Comparison of ENCODE assay signal across 8 cellular contexts in the genomic region with DNA sequence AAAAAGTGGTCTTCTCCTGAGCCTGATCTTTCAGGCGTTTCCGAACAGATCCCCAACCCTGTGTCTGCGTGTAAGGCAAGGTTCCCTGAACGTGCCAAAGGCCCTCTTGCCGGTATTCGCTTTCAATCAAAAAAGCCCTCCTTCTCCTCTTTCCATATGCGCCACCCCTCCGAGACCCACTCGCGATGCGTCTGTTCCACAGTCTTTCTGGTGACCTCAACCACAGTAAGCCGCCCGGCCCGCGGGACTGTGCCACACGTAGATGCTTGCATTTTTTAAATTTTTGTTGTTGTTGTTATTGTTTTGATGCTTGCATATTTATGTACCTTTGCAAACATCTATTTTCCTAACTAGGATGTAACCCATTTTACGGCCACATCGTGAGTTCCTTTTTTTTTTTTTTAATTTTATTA. TPM values are rescaled to one million over a fixed set of nuclear protein-coding genes. Genes with fewer than 3 reads are reported as not detected.
A peak's percentile ranks its signal among the peaks of the same experiment; 100 is the strongest.
DNase-seq lines count a peak whose midpoint lies in the region; ATAC-seq and TF ChIP-seq lines count a peak whose summit lies in the region.

No MANE protein-coding gene starts in this region.

- WGBS in suprapubic skin, result 2% methylated on average over 18 of the region's 18 CpGs

- no peak for TF ChIP-seq EP300 in suprapubic skin (IDR thresholded peaks at IDR 0.05)

- H3K4me3 ChIP-seq in iPS-20b (ENCODE audit: low read length) (peak overlapping the region; percentile 83), suprapubic skin (peak overlapping the region; percentile 87)

- no peak for TF ChIP-seq POLR2A in suprapubic skin (IDR thresholded peaks at IDR 0.05)

- DNase-seq in T-helper 1 cell (no peak), suprapubic skin (ENCODE audit: low spot score in 2 of 2) (no peak), NCI-H146 treated with DMSO at 0.1 percent for 48 hours (lab: John Stamatoyannopoulos, UW; ENCODE audit: unreplicated experiment) (no peak), SIG-M5 (lab: John Stamatoyannopoulos, UW) (no peak), NCI-H1417 treated with DMSO at 0.1 percent for 48 hours (lab: John Stamatoyannopoulos, UW) (no peak)
- DNase-seq in activated naive CD8-positive, alpha-beta T cell treated with anti-CD3 and anti-CD28 coated beads, Interleukin-2, amount 10 ng/mL, durations not matched to agents 7 days and 5 days, result no peak

- H3K4me1 ChIP-seq in iPS-20b (ENCODE audit: insufficient read depth, low read length) (peaks cover 4% of the 10 kb centered on the region; the same call in 1 of the 2 replicates), suprapubic skin (peaks cover 20% of the 10 kb centered on the region)

- H3K4me1 Mint-ChIP-seq in T-helper 1 cell treated with Interleukin-12 subunit alpha and Interleukin-12 subunit beta and Interleukin-4 antibody, amounts not matched to agents 30 μg/mL and 1 μg/mL, for 36 hours (ENCODE audit: low read depth), result peaks cover 21% of the 10 kb centered on the region
- peaks cover 17% of the 10 kb centered on the region for H3K4me1 Mint-ChIP-seq in activated naive CD8-positive, alpha-beta T cell treated with anti-CD3 and anti-CD28 coated beads, Interleukin-2, amount 10 ng/mL, durations not matched to agents 7 days and 5 days

- peaks cover 4% of the 10 kb centered on the region for H3K36me3 Mint-ChIP-seq in T-helper 1 cell treated with Interleukin-12 subunit alpha and Interleukin-12 subunit beta and Interleukin-4 antibody, amounts not matched to agents 30 μg/mL and 1 μg/mL, for 36 hours (ENCODE audit: low read depth)
- peaks cover 5% of the 10 kb centered on the region for H3K36me3 Mint-ChIP-seq in activated naive CD8-positive, alpha-beta T cell treated with anti-CD3 and anti-CD28 coated beads, Interleukin-2, amount 10 ng/mL, durations not matched to agents 7 days and 5 days

- no peak for TF ChIP-seq CTCF in suprapubic skin (IDR thresholded peaks at IDR 0.05)

- peak overlapping the region; percentile 84; the same call in 1 of the 2 replicates for H3K9ac ChIP-seq in iPS-20b (ENCODE audit: low read depth, low read length)

- H3K9me3 ChIP-seq in iPS-20b (ENCODE audit: insufficient read depth, low read depth, low read length) (no peaks in the 10 kb centered on the region), suprapubic skin (no peaks in the 10 kb centered on the region)

- POLR2A ChIA-PET in activated naive CD8-positive, alpha-beta T cell treated with anti-CD3 and anti-CD28 coated beads, Interleukin-2, amount 10 ng/mL, durations not matched to agents 7 days and 5 days (lab: Charles Lee), result interaction anchor here (1.0 to 3.7 kb wide), 3 partner anchors 30 to 209 kb away, joined by 3 to 63 read pairs (median 6); a partner anchor contains a TSS

- H3K27ac Mint-ChIP-seq in T-helper 1 cell treated with Interleukin-12 subunit alpha and Interleukin-12 subunit beta and Interleukin-4 antibody, amounts not matched to agents 30 μg/mL and 1 μg/mL, for 36 hours, result peak overlapping the region; percentile 95
- H3K27ac Mint-ChIP-seq in activated naive CD8-positive, alpha-beta T cell treated with anti-CD3 and anti-CD28 coated beads, Interleukin-2, amount 10 ng/mL, durations not matched to agents 7 days and 5 days, result peak overlapping the region; percentile 99

- no peaks in the 10 kb centered on the region for H3K36me3 ChIP-seq in iPS-20b (ENCODE audit: insufficient read depth, low read depth, low read length)
- H3K36me3 ChIP-seq in suprapubic skin, result no peaks in the 10 kb centered on the region

- ATAC-seq in activated naive CD8-positive, alpha-beta T cell treated with anti-CD3 and anti-CD28 coated beads, Interleukin-2, amount 10 ng/mL, durations not matched to agents 7 days and 5 days (ENCODE audit: low read depth), result no peak

- H3K4me3 Mint-ChIP-seq in T-helper 1 cell treated with Interleukin-12 subunit alpha and Interleukin-12 subunit beta and Interleukin-4 antibody, amounts not matched to agents 30 μg/mL and 1 μg/mL, for 36 hours, result peak overlapping the region; percentile 87
- H3K4me3 Mint-ChIP-seq in activated naive CD8-positive, alpha-beta T cell treated with anti-CD3 and anti-CD28 coated beads, Interleukin-2, amount 10 ng/mL, durations not matched to agents 7 days and 5 days, result peak overlapping the region; percentile 96

- no peaks in the 10 kb centered on the region for H3K27me3 Mint-ChIP-seq in T-helper 1 cell treated with Interleukin-12 subunit alpha and Interleukin-12 subunit beta and Interleukin-4 antibody, amounts not matched to agents 30 μg/mL and 1 μg/mL, for 36 hours (ENCODE audit: low read depth)
- H3K27me3 Mint-ChIP-seq in activated naive CD8-positive, alpha-beta T cell treated with anti-CD3 and anti-CD28 coated beads, Interleukin-2, amount 10 ng/mL, durations not matched to agents 7 days and 5 days, result peaks cover 5% of the 10 kb centered on the region

- peaks cover 4% of the 10 kb centered on the region; the same call in 1 of the 2 replicates for H3K27me3 ChIP-seq in iPS-20b (ENCODE audit: insufficient read depth, low read length)
- no peaks in the 10 kb centered on the region for H3K27me3 ChIP-seq in suprapubic skin

- H3K27ac ChIP-seq in iPS-20b (ENCODE audit: low read length), result peak overlapping the region; percentile 84
- peak overlapping the region; percentile 85 for H3K27ac ChIP-seq in suprapubic skin

- no peaks in the 10 kb centered on the region for H3K9me3 Mint-ChIP-seq in T-helper 1 cell treated with Interleukin-12 subunit alpha and Interleukin-12 subunit beta and Interleukin-4 antibody, amounts not matched to agents 30 μg/mL and 1 μg/mL, for 36 hours
- no peaks in the 10 kb centered on the region for H3K9me3 Mint-ChIP-seq in activated naive CD8-positive, alpha-beta T cell treated with anti-CD3 and anti-CD28 coated beads, Interleukin-2, amount 10 ng/mL, durations not matched to agents 7 days and 5 days

RNA-seq across cellular contexts. Expression of a gene that starts 0.6 kb away (rescaled TPM):
- 10 to 100 TPM; 61.6 to 66.1 TPM for total RNA-seq in activated naive CD8-positive, alpha-beta T cell treated with anti-CD3 and anti-CD28 coated beads, Interleukin-2, amount 10 ng/mL, durations not matched to agents 7 days and 5 days
- total RNA-seq in suprapubic skin, result 10 to 100 TPM; 47.3 to 83.9 (median 63.8) TPM

RNA-seq across cellular contexts. Expression of a gene that starts 30.1 kb away (rescaled TPM):
- total RNA-seq in activated naive CD8-positive, alpha-beta T cell treated with anti-CD3 and anti-CD28 coated beads, Interleukin-2, amount 10 ng/mL, durations not matched to agents 7 days and 5 days, result 1 to 10 TPM; 3.4 to 3.9 TPM
- total RNA-seq in suprapubic skin, result 10 to 100 TPM; 10.5 to 17.9 (median 12.5) TPM

RNA-seq across cellular contexts. Expression of a gene that starts 46.2 kb away (rescaled TPM):
- total RNA-seq in activated naive CD8-positive, alpha-beta T cell treated with anti-CD3 and anti-CD28 coated beads, Interleukin-2, amount 10 ng/mL, durations not matched to agents 7 days and 5 days, result 1 to 10 TPM; 3.7 to 4.7 TPM
- total RNA-seq in suprapubic skin, result 1 to 10 TPM; 2.3 to 3.1 (median 2.7) TPM
